10 cellular contexts compared by ENCODE assay signal in the genomic region with DNA sequence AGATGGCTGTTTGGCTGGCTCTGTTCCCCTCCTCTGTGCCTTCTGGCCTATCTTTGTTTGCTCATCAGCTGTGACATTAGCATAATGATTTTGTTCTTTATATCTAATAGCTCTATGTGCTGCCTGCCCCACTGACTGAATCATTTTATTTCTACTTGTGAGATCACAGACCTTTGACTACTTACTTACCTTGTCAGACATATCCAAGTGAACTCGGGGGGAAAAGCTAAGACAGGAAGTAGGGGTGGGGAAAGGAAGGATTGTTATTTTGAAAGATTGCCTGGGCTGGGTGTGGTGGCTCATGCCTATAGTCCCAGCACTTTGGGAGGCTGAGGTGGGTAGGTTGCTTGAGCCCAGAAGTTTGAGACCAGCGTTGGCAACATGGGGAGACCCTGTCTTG.
DNase-seq lines count a peak whose midpoint lies in the region; ATAC-seq and TF ChIP-seq lines count a peak whose summit lies in the region.
"Had no signal": no experiment of that assay in that cellular context is flagged by ENCODE, and none has a peak within 500 bp of the region (broad histone marks: within the 10 kb centered on the region; RNA-seq: fewer than 3 reads in every experiment).

No MANE protein-coding gene starts in this region.

- H3K36me3 Mint-ChIP-seq in neural crest cell (ENCODE audit: low read depth): no peaks in the 10 kb centered on the region
- H3K36me3 Mint-ChIP-seq: naive thymus-derived CD4-positive, alpha-beta T cell had no signal

- H3K27ac Mint-ChIP-seq in neural crest cell (ENCODE audit: unreplicated experiment): peak overlapping the region; percentile 55
- H3K27ac Mint-ChIP-seq: naive thymus-derived CD4-positive, alpha-beta T cell had no signal

- H3K9me3 ChIP-seq in esophagus (ENCODE audit: control insufficient read depth in 2 of 2, insufficient read depth in 1 of 2, low read depth in 1 of 2, low read length in 1 of 2) (no peaks in the 10 kb centered on the region), testis (no peaks in the 10 kb centered on the region)

- H3K4me1 ChIP-seq in esophagus (ENCODE audit: control insufficient read depth in 2 of 2, insufficient read depth in 2 of 2, low read length in 1 of 2) (peaks cover 3 to 21% of the 10 kb centered on the region in 2 donors), testis (peaks cover 7% of the 10 kb centered on the region)

- H3K27ac ChIP-seq in esophagus (ENCODE audit: low read depth in 2 of 2, low read length in 1 of 2): peak overlapping the region; percentile 70 to 71
- H3K27ac ChIP-seq in testis: peak overlapping the region in 1 of 2 donors; percentile 35

- WGBS in esophagus, 2 donors: 31 to 44% methylated on average over 2 of the region's 2 CpGs
- WGBS in testis, 2 donors: 65 to 72% methylated on average over 2 of the region's 2 CpGs

- intact Hi-C loops in testis (cut with DNase I; ENCODE audit: low total_unique reads): no loop called here

- H3K9me3 Mint-ChIP-seq in neural crest cell: no peaks in the 10 kb centered on the region
- H3K9me3 Mint-ChIP-seq: naive thymus-derived CD4-positive, alpha-beta T cell had no signal

- TF ChIP-seq CTCF in neural crest cell (conservative IDR thresholded peaks at IDR 0.05): no peak
- TF ChIP-seq CTCF in GM13977 (IDR thresholded peaks at IDR 0.05; ENCODE audit: extremely low read depth, insufficient read depth, missing control alignments): no peak
- no peak for TF ChIP-seq CTCF in testis (IDR thresholded peaks at IDR 0.05)

- no peaks in the 10 kb centered on the region for H3K27me3 Mint-ChIP-seq in neural crest cell (ENCODE audit: low read depth)

- H3K36me3 ChIP-seq in esophagus (ENCODE audit: control insufficient read depth in 2 of 2, insufficient read depth in 2 of 2, low read length in 1 of 2): no peaks in the 10 kb centered on the region
- no peaks in the 10 kb centered on the region for H3K36me3 ChIP-seq in testis (ENCODE audit: low read depth, missing control alignments)

- ATAC-seq in GM19328 (IDR thresholded peaks at IDR 0.05; ENCODE audit: unreplicated experiment): no peak
- ATAC-seq: naive thymus-derived CD4-positive, alpha-beta T cell had no signal

- peaks cover 37% of the 10 kb centered on the region for H3K4me1 Mint-ChIP-seq in neural crest cell

- no peak for TF ChIP-seq POLR2A in testis (IDR thresholded peaks at IDR 0.05)

- H3K4me3 Mint-ChIP-seq in neural crest cell: no peak overlapping the region
- H3K4me3 Mint-ChIP-seq: naive thymus-derived CD4-positive, alpha-beta T cell had no signal

- DNase-seq in A172 (ENCODE audit: low spot score) (peak; percentile 80), RPMI7951 (ENCODE audit: low read depth) (peak; percentile 36), neural crest cell (ENCODE audit: low read depth, low spot score) (no peak), GM13977 (ENCODE audit: low spot score) (no peak), activated gamma-delta T cell (lab: John Stamatoyannopoulos, UW) (no peak), testis (no peak)
- DNase-seq: activated T-cell treated with anti-CD3 and anti-CD28 coated beads, Interleukin-2, amount 50 U/mL, for 1 hour; naive thymus-derived CD4-positive, alpha-beta T cell had no signal

- in situ Hi-C loops in GM13977 (cut with MboI; ENCODE audit: low pct_unique_long_range_greater_than_20kb, low sequenced_read_pairs, unreplicated experiment): no loop called here

- H3K27me3 ChIP-seq in esophagus (ENCODE audit: control insufficient read depth in 1 of 2, insufficient read depth in 2 of 2, low read length in 2 of 2) (no peaks in the 10 kb centered on the region), testis (no peaks in the 10 kb centered on the region)

- no peak overlapping the region for H3K4me3 ChIP-seq in esophagus (ENCODE audit: low read depth in 1 of 2, low read length in 2 of 2)
- H3K4me3 ChIP-seq in testis: no peak overlapping the region

Comparison
In these comparisons a context has a peak if more than half of its experiments do, and no peak if none do; other contexts are left out.
1. DNase-seq: peak in A172 (single experiment) and RPMI7951 (single experiment); none in neural crest cell (single experiment), GM13977 (single experiment), activated gamma-delta T cell (single experiment) and testis (single experiment).